In genomic region chr6:1388927-1389790, GRCh38 we compare ENCODE assay signal across 8 cellular contexts. TPM values are rescaled to one million over a fixed set of nuclear protein-coding genes. Genes with fewer than 3 reads are reported as not detected.
DNase-seq lines count a peak whose midpoint lies in the region; ATAC-seq, FAIRE-seq and TF ChIP-seq lines count a peak whose summit lies in the region.

TSS of gene FOXF2 (plus strand) at chr6:1389576. CDS start at chr6:1389948, 372 bp downstream.

- H3K4me2 ChIP-seq in GM23338, result peak within 1 kb of the TSS; percentile 78

- CTCF ChIA-PET in WTC11 (lab: Charles Lee), result interaction anchor here (0.7 to 1.3 kb wide), 5 partner anchors 8 to 47 kb away, joined by 3 to 5 read pairs (median 4); no protein-coding TSS in a partner anchor

- TF ChIP-seq POLR2A in heart left ventricle (IDR thresholded peaks at IDR 0.05), result no peak

- no peak within 1 kb of the TSS for H3K27ac Mint-ChIP-seq in GM23338
- H3K27ac Mint-ChIP-seq in WTC11, result no peak within 1 kb of the TSS

- intact Hi-C loops in heart left ventricle (cut with DNase I), result loop anchor here in 4 of 10 donors (10.0 kb wide), 3 partner anchors 474 to 794 kb away; no protein-coding TSS in a partner anchor

- H3K36me3 ChIP-seq in GM23338 (ENCODE audit: insufficient read depth) (no peaks in the 10 kb centered on the region), heart left ventricle (no peaks in the 10 kb centered on the region)

- peaks cover 25% of the 10 kb centered on the region; the same call in 1 of the 2 replicates for H4K20me1 ChIP-seq in GM23338 (replicated peaks; ENCODE audit: insufficient read depth)

- H3K79me2 ChIP-seq in GM23338 (replicated peaks; ENCODE audit: insufficient read depth), result no peaks in the 10 kb centered on the region

- WGBS in heart left ventricle, 4 donors, result 2 to 3% (median 2%) methylated on average over 59 to 82 of the region's 84 CpGs

- peak; percentile 6 for ATAC-seq in GM23338
- ATAC-seq in WTC11, result peak; percentile 29
- peak in 1 of 4 donors; percentile 35 for ATAC-seq in heart left ventricle
- ATAC-seq in GM19324 (IDR thresholded peaks at IDR 0.05; ENCODE audit: low FRiP score, unreplicated experiment), result no peak

- DNase-seq in GM23338 (ENCODE audit: low spot score), result peak; percentile 83
- DNase-seq in WTC11 (ENCODE audit: low spot score), result peak; percentile 73
- peak in 1 of 5 donors; percentile 36 for DNase-seq in heart left ventricle
- DNase-seq in skeletal muscle cell (ENCODE audit: low read depth), result no peak
- DNase-seq in NCI-H345 treated with DMSO at 0.1 percent for 48 hours (lab: John Stamatoyannopoulos, UW; ENCODE audit: unreplicated experiment), result no peak
- no peak for DNase-seq in GM19239 (ENCODE audit: insufficient read length, low spot score)
- DNase-seq in nucleus accumbens (lab: John Stamatoyannopoulos, UW), result no peak

- H3K27ac ChIP-seq in GM23338 (ENCODE audit: low read depth), result no peak within 1 kb of the TSS
- H3K27ac ChIP-seq in heart left ventricle, result peak within 1 kb of the TSS in 1 of 12 donors; percentile 87

- H2AFZ ChIP-seq in GM23338, result peak within 1 kb of the TSS; percentile 47; the same call in 1 of the 2 replicates

- H3K9me3 ChIP-seq in heart left ventricle, result no peaks in the 10 kb centered on the region

- H3K9me3 Mint-ChIP-seq in GM23338 (no peaks in the 10 kb centered on the region; the same call in 2 of the 3 replicates), WTC11 (no peaks in the 10 kb centered on the region)

- peak within 1 kb of the TSS; percentile 71 for H3K4me3 Mint-ChIP-seq in GM23338
- peak within 1 kb of the TSS; percentile 73 for H3K4me3 Mint-ChIP-seq in WTC11

- H3K27me3 Mint-ChIP-seq in GM23338 (ENCODE audit: insufficient read depth, low read depth, poor library complexity) (peaks cover 94% of the 10 kb centered on the region), WTC11 (ENCODE audit: low read depth) (peaks cover 93% of the 10 kb centered on the region)

- H3K36me3 Mint-ChIP-seq in GM23338 (ENCODE audit: low read depth) (no peaks in the 10 kb centered on the region; the same call in 2 of the 3 replicates), WTC11 (no peaks in the 10 kb centered on the region; the same call in 1 of the 2 replicates)

- H3K4me1 Mint-ChIP-seq in GM23338 (peaks cover 39% of the 10 kb centered on the region), WTC11 (peaks cover 46% of the 10 kb centered on the region)

- TF ChIP-seq CTCF in GM23338 (conservative IDR thresholded peaks at IDR 0.05; ENCODE audit: low read depth in 2 of 2) (no peak), WTC11 (IDR thresholded peaks at IDR 0.05) (no peak), heart left ventricle (IDR thresholded peaks at IDR 0.05) (no peak)

- peaks cover 30% of the 10 kb centered on the region for H3K4me1 ChIP-seq in GM23338 (ENCODE audit: insufficient read depth)
- H3K4me1 ChIP-seq in heart left ventricle, result peaks cover 0 to 56% (median 12%) of the 10 kb centered on the region in 12 donors

- no peaks in the 10 kb centered on the region for H3K9me2 ChIP-seq in GM23338 (ENCODE audit: insufficient read depth)

- peaks cover 94% of the 10 kb centered on the region for H3K27me3 ChIP-seq in GM23338 (ENCODE audit: insufficient read depth)
- H3K27me3 ChIP-seq in heart left ventricle, result peaks cover 67 to 96% (median 86%) of the 10 kb centered on the region in 9 donors

- peak within 1 kb of the TSS; percentile 50 for H3K4me3 ChIP-seq in GM23338
- peak within 1 kb of the TSS; percentile 8 to 57 (median 44) for H3K4me3 ChIP-seq in heart left ventricle
- peak within 1 kb of the TSS; percentile 53 for H3K4me3 ChIP-seq in skeletal muscle cell (ENCODE audit: low read depth, low read length)

- H3F3A ChIP-seq in GM23338 (replicated peaks; ENCODE audit: low read depth), result peaks cover 7% of the 10 kb centered on the region

- POLR2A ChIA-PET in WTC11 (lab: Charles Lee), result no interaction called here

- FAIRE-seq in GM19239 (lab: Jason Lieb, UNC), result no peak

TF ChIP-seq in GM23338, 12 proteins besides CTCF, POLR2A, EP300 and RAD21:
- TF ChIP-seq EZH2 (IDR thresholded peaks at IDR 0.05; ENCODE audit: low read depth, unreplicated experiment) (peak; percentile 62), JUNB (IDR thresholded peaks at IDR 0.05; ENCODE audit: unreplicated experiment) (no peak), EZH2phosphoT487 (IDR thresholded peaks at IDR 0.05; ENCODE audit: unreplicated experiment) (peak; percentile 95)

TF ChIP-seq in WTC11, 78 proteins besides CTCF, POLR2A, EP300 and RAD21:
- no peak for TF ChIP-seq EMX1 (CRISPR knock-in tag; IDR thresholded peaks at IDR 0.05)
- no peak for TF ChIP-seq ZNF121 (CRISPR knock-in tag; IDR thresholded peaks at IDR 0.05)
- TF ChIP-seq ZMAT4 (CRISPR knock-in tag; IDR thresholded peaks at IDR 0.05), result no peak
- TF ChIP-seq SOX15 (CRISPR knock-in tag; IDR thresholded peaks at IDR 0.05), result no peak
- TF ChIP-seq HMGA2 (CRISPR knock-in tag; IDR thresholded peaks at IDR 0.05), result no peak
- TF ChIP-seq ZNF512 (CRISPR knock-in tag; IDR thresholded peaks at IDR 0.05; ENCODE audit: borderline replicate concordance), result no peak
- no peak for TF ChIP-seq ZNF232 (CRISPR knock-in tag; IDR thresholded peaks at IDR 0.05)
- TF ChIP-seq PRRX2 (CRISPR knock-in tag; IDR thresholded peaks at IDR 0.05), result no peak
- no peak for TF ChIP-seq ZNF396 (CRISPR knock-in tag; IDR thresholded peaks at IDR 0.05; ENCODE audit: borderline replicate concordance)
- TF ChIP-seq PRDM15 (CRISPR knock-in tag; IDR thresholded peaks at IDR 0.05), result no peak
- no peak for TF ChIP-seq E2F1 (CRISPR knock-in tag; IDR thresholded peaks at IDR 0.05)
- TF ChIP-seq SP1 (CRISPR knock-in tag; conservative IDR thresholded peaks at IDR 0.05), result no peak

RNA-seq across cellular contexts. Expression of gene FOXF2, which starts in this region (rescaled TPM):
- not detected in 2 replicates for total RNA-seq in GM23338 (2014; rRNA removed; shearing (Covaris generic))
- not detected in 2 replicates for polyA plus RNA-seq in GM23338 (2016; fragmentation: Nextera tagmentation; extraction: Ambion mirVana)
- 0.07 to 0.11 TPM in 2 of 3 replicates, not detected in the other for total RNA-seq in WTC11 (2021)
- total RNA-seq in heart left ventricle, result under 1 TPM in 7 of 9 donors, not detected in 2; 0.09 to 0.35 (median 0.18) TPM
- under 1 TPM; 0.12 to 0.15 TPM for polyA plus RNA-seq in heart left ventricle

Comparison
In these comparisons a context has a peak if more than half of its experiments do, and no peak if none do; other contexts are left out.
1. Peak in DNase-seq, ATAC-seq, H3K4me3 ChIP-seq and H3K4me2 ChIP-seq in GM23338; RNA of the gene not detected or under 1 TPM.
2. Peak in DNase-seq and ATAC-seq in WTC11; RNA of the gene not detected or under 1 TPM.